Comparison of ENCODE assay signal across 8 cellular contexts in the genomic region with DNA sequence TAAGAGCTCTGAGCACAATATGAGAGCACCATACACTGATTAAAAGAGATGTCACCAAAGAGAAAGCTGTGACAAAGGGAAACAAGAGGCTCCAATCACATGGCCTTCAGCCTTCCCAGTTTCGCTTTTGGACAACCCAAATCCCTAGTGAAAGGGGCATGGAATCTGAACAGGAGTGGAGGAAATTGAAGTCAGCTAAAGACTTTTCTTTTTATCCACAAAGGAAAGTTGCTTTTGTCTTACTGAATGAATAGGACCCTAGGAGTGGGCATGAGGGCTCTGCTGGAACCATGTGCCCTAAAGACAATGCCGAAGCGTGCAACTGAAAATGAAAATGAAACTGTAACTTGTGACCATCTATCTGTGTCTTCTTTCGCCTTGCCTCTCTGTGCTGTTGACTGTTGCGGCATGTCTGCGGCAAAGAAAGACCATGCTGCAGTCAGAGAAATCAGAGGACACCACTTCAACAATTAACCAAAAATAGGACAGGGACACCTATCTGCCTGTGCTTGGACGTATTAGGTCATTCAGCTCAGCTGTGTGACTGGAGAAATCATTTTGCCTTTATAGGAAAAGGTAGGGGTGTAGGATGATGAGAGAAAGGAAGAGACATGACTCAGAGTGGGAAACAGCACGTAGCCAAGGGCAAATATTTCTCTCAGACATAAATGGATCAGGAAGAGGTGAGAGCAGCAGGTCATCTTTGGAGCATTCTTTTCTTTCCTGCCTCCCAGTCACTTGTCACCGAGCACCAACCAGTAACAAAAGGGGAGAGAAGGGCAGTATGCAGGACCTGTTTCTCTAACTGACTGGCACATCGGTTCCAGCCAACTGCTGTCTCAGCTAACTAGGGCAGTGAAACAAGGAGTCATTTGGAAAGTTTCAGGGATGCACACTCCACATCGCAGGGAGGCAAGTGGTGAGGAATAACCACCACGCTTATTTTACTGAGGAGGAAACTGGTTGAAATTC. TPM values are rescaled to one million over a fixed set of nuclear protein-coding genes. Genes with fewer than 3 reads are reported as not detected.
DNase-seq lines count a peak whose midpoint lies in the region; ATAC-seq and TF ChIP-seq lines count a peak whose summit lies in the region.

No MANE protein-coding gene starts in this region.

- H3K4me1 Mint-ChIP-seq in activated CD8-positive, alpha-beta T cell treated with anti-CD3 and anti-CD28 coated beads, Interleukin-2, amount 10 ng/mL, durations not matched to agents 7 days and 5 days (ENCODE audit: low read depth), result peaks cover 11% of the 10 kb centered on the region
- H3K4me1 Mint-ChIP-seq in stimulated activated naive CD8-positive, alpha-beta T cell treated with anti-CD3 and anti-CD28 coated beads, Interleukin-15, amount 100 ng/mL, for 72 hours, result peaks cover 15% of the 10 kb centered on the region

- H3K9me3 ChIP-seq in Karpas-422 (ENCODE audit: low read length) (no peaks in the 10 kb centered on the region), right atrium auricular region (no peaks in the 10 kb centered on the region)

- H2AFZ ChIP-seq in Karpas-422 (ENCODE audit: low read length), result peak overlapping the region; percentile 97

- POLR2A ChIA-PET in activated CD8-positive, alpha-beta T cell treated with anti-CD3 and anti-CD28 coated beads, Interleukin-2, amount 10 ng/mL, durations not matched to agents 7 days and 5 days (lab: Charles Lee), result no interaction called here

- H3K79me2 ChIP-seq in Karpas-422 (ENCODE audit: low read length), result no peaks in the 10 kb centered on the region

- peak; percentile 99 for ATAC-seq in GM21825 (IDR thresholded peaks at IDR 0.05; ENCODE audit: unreplicated experiment)
- peak; percentile 82 for ATAC-seq in activated CD8-positive, alpha-beta T cell treated with anti-CD3 and anti-CD28 coated beads, Interleukin-2, amount 10 ng/mL, durations not matched to agents 7 days and 5 days
- ATAC-seq in stimulated activated naive CD8-positive, alpha-beta T cell treated with anti-CD3 and anti-CD28 coated beads, Interleukin-15, amount 100 ng/mL, for 72 hours, result peak; percentile 80

- H3K27ac ChIP-seq in Karpas-422 (ENCODE audit: low read length), result no peak overlapping the region
- peak overlapping the region; percentile 85 to 91 for H3K27ac ChIP-seq in right atrium auricular region

- H3K27ac Mint-ChIP-seq in activated CD8-positive, alpha-beta T cell treated with anti-CD3 and anti-CD28 coated beads, Interleukin-2, amount 10 ng/mL, durations not matched to agents 7 days and 5 days, result peak overlapping the region; percentile 43
- no peak overlapping the region for H3K27ac Mint-ChIP-seq in stimulated activated naive CD8-positive, alpha-beta T cell treated with anti-CD3 and anti-CD28 coated beads, Interleukin-15, amount 100 ng/mL, for 72 hours

- H3K27me3 Mint-ChIP-seq in activated CD8-positive, alpha-beta T cell treated with anti-CD3 and anti-CD28 coated beads, Interleukin-2, amount 10 ng/mL, durations not matched to agents 7 days and 5 days (ENCODE audit: low read depth), result peaks cover 28% of the 10 kb centered on the region
- peaks cover 58% of the 10 kb centered on the region for H3K27me3 Mint-ChIP-seq in stimulated activated naive CD8-positive, alpha-beta T cell treated with anti-CD3 and anti-CD28 coated beads, Interleukin-15, amount 100 ng/mL, for 72 hours

- peak; percentile 17 for DNase-seq in NK-92 treated with Interleukin-12 subunit alpha and Interleukin-12 subunit beta, amount 100 ng/mL, for 24 hours (lab: John Stamatoyannopoulos, UW)
- DNase-seq in NK-92 (lab: John Stamatoyannopoulos, UW; ENCODE audit: unreplicated experiment) (no peak), Karpas-422 (peak; percentile 60), right atrium auricular region (ENCODE audit: low spot score) (no peak), NCI-H1436 (lab: John Stamatoyannopoulos, UW) (no peak)
- DNase-seq in activated CD8-positive, alpha-beta T cell treated with anti-CD3 and anti-CD28 coated beads, Interleukin-2, amount 10 ng/mL, durations not matched to agents 7 days and 5 days, result peak; percentile 41
- no peak for DNase-seq in stimulated activated naive CD8-positive, alpha-beta T cell treated with anti-CD3 and anti-CD28 coated beads, Interleukin-15, amount 100 ng/mL, for 72 hours

- peaks cover 17% of the 10 kb centered on the region for H3K4me1 ChIP-seq in Karpas-422 (ENCODE audit: low read length)
- peaks cover 0 to 26% of the 10 kb centered on the region in 2 donors for H3K4me1 ChIP-seq in right atrium auricular region

- no peaks in the 10 kb centered on the region for H3K9me3 Mint-ChIP-seq in activated CD8-positive, alpha-beta T cell treated with anti-CD3 and anti-CD28 coated beads, Interleukin-2, amount 10 ng/mL, durations not matched to agents 7 days and 5 days (ENCODE audit: insufficient read depth)
- no peaks in the 10 kb centered on the region for H3K9me3 Mint-ChIP-seq in stimulated activated naive CD8-positive, alpha-beta T cell treated with anti-CD3 and anti-CD28 coated beads, Interleukin-15, amount 100 ng/mL, for 72 hours

- no peaks in the 10 kb centered on the region for H4K20me1 ChIP-seq in Karpas-422 (ENCODE audit: insufficient read depth, low read depth, low read length)

- H3K4me3 ChIP-seq in Karpas-422 (ENCODE audit: low read length) (peak overlapping the region; percentile 65), right atrium auricular region (peak overlapping the region; percentile 28 to 49)

- TF ChIP-seq CTCF in right atrium auricular region (IDR thresholded peaks at IDR 0.05), result no peak

- H3K9ac ChIP-seq in Karpas-422 (ENCODE audit: low read length), result peak overlapping the region; percentile 64

- H3K36me3 ChIP-seq in Karpas-422 (ENCODE audit: insufficient read depth, low read length), result no peaks in the 10 kb centered on the region
- peaks cover 9% of the 10 kb centered on the region for H3K36me3 ChIP-seq in right atrium auricular region

- H3K27me3 ChIP-seq in Karpas-422 (ENCODE audit: low read length) (no peaks in the 10 kb centered on the region), right atrium auricular region (no peaks in the 10 kb centered on the region)

- CTCF ChIA-PET in activated CD8-positive, alpha-beta T cell treated with anti-CD3 and anti-CD28 coated beads, Interleukin-2, amount 10 ng/mL, durations not matched to agents 7 days and 5 days (lab: Charles Lee), result interaction anchor here (2.0 kb wide), 1 partner anchor 15 kb away, joined by 6 read pairs; no protein-coding TSS in a partner anchor

- peak overlapping the region; percentile 68 for H3K4me3 Mint-ChIP-seq in activated CD8-positive, alpha-beta T cell treated with anti-CD3 and anti-CD28 coated beads, Interleukin-2, amount 10 ng/mL, durations not matched to agents 7 days and 5 days
- peak overlapping the region; percentile 22 to 38 for H3K4me3 Mint-ChIP-seq in stimulated activated naive CD8-positive, alpha-beta T cell treated with anti-CD3 and anti-CD28 coated beads, Interleukin-15, amount 100 ng/mL, for 72 hours

- H3K4me2 ChIP-seq in Karpas-422 (ENCODE audit: low read depth, low read length, poor library complexity, severe bottlenecking), result peak overlapping the region; percentile 77

- H3K36me3 Mint-ChIP-seq in activated CD8-positive, alpha-beta T cell treated with anti-CD3 and anti-CD28 coated beads, Interleukin-2, amount 10 ng/mL, durations not matched to agents 7 days and 5 days (ENCODE audit: low read depth), result no peaks in the 10 kb centered on the region

- H3K9me2 ChIP-seq in Karpas-422 (replicated peaks; ENCODE audit: insufficient read depth, low read length), result no peaks in the 10 kb centered on the region

RNA-seq across cellular contexts. Expression of gene CAV2, which starts 12.3 kb away (rescaled TPM):
- 1.2 TPM in 1 of 2 replicates, not detected in the other for total RNA-seq in Karpas-422 (2014; rRNA removed; shearing (Covaris generic); ENCODE audit: low replicate concordance)
- total RNA-seq in activated CD8-positive, alpha-beta T cell treated with anti-CD3 and anti-CD28 coated beads, Interleukin-2, amount 10 ng/mL, durations not matched to agents 7 days and 5 days, result not detected
- 100 to 1,000 TPM; 180 to 278 TPM for total RNA-seq in right atrium auricular region

RNA-seq across cellular contexts. Expression of gene CAV1, which starts 13.0 kb away (rescaled TPM):
- not detected in 2 replicates for total RNA-seq in Karpas-422 (2014; rRNA removed; shearing (Covaris generic); ENCODE audit: low replicate concordance)
- not detected for total RNA-seq in activated CD8-positive, alpha-beta T cell treated with anti-CD3 and anti-CD28 coated beads, Interleukin-2, amount 10 ng/mL, durations not matched to agents 7 days and 5 days
- 100 to 1,000 TPM; 396 to 398 TPM for total RNA-seq in right atrium auricular region

Comparison
In these comparisons a context has a peak if more than half of its experiments do, and no peak if none do; other contexts are left out.
1. DNase-seq: peak in NK-92 treated with Interleukin-12 subunit alpha and Interleukin-12 subunit beta, amount 100 ng/mL, for 24 hours (single experiment), Karpas-422 (single experiment) and activated CD8-positive, alpha-beta T cell treated with anti-CD3 and anti-CD28 coated beads, Interleukin-2, amount 10 ng/mL, durations not matched to agents 7 days and 5 days (single experiment); none in NK-92 (single experiment), right atrium auricular region (single experiment), stimulated activated naive CD8-positive, alpha-beta T cell treated with anti-CD3 and anti-CD28 coated beads, Interleukin-15, amount 100 ng/mL, for 72 hours (0 of 2) and NCI-H1436 (single experiment).
2. RNA of gene CAV2, which starts 12.3 kb away (total RNA-seq): 180 to 278 TPM in right atrium auricular region; 1.2 TPM in Karpas-422 and not detected in activated CD8-positive, alpha-beta T cell treated with anti-CD3 and anti-CD28 coated beads, Interleukin-2, amount 10 ng/mL, durations not matched to agents 7 days and 5 days; every median in the first group is over 10 times any median in the second.
3. RNA of gene CAV1, which starts 13.0 kb away (total RNA-seq): 396 to 398 TPM in right atrium auricular region; not detected in Karpas-422 and not detected in activated CD8-positive, alpha-beta T cell treated with anti-CD3 and anti-CD28 coated beads, Interleukin-2, amount 10 ng/mL, durations not matched to agents 7 days and 5 days; every median in the first group is over 100 times any median in the second.
4. Peak in every context shown above with its lines, with median percentiles within 50 percentile points of each other: ATAC-seq.